Comparison of ENCODE assay signal across 1 cellular context in genomic region chr7:132933076-132933466, GRCh38.
TF ChIP-seq lines count a peak whose summit lies in the region.

No MANE protein-coding gene starts in this region.

TF ChIP-seq in IMR-90, 13 proteins besides CTCF, POLR2A, EP300 and RAD21 (continued from another document):
- TF ChIP-seq CEBPB (IDR thresholded peaks at IDR 0.05; ENCODE audit: low read depth, low read length) (peak; percentile 95), SMC3 (IDR thresholded peaks at IDR 0.05; ENCODE audit: low read depth, low read length) (no peak), BHLHE40 (IDR thresholded peaks at IDR 0.05; ENCODE audit: low read depth, low read length) (no peak), MAFK (IDR thresholded peaks at IDR 0.05; ENCODE audit: low read depth, low read length) (0 out of 2 replicates have a peak, but pooled peaks have one; percentile 7)
